ENCODE assay signal across 19 cellular contexts in genomic region chr7:34875481-34875880, GRCh38.
"Had no signal": no experiment of that assay in that cellular context is flagged by ENCODE, and none has a peak within 500 bp of the region (broad histone marks: within the 10 kb centered on the region; RNA-seq: fewer than 3 reads in every experiment).

No MANE protein-coding gene starts in this region.

- ATAC-seq: activated CD4-positive, CD25-positive, alpha-beta regulatory T cell treated with anti-CD3 and anti-CD28 coated beads, Interleukin-2, amount 50 U/mL, for 24 hours; effector memory CD8-positive, alpha-beta T cell; esophagus mucosa; left lobe of liver; natural killer cell treated with Interleukin-12 subunit alpha and Interleukin-12 subunit beta and Interleukin-15 and Interleukin-18, amount 100 ng/mL, for 72 hours; sciatic nerve; SK-N-SH treated with all-trans-retinoic acid at 6 μM for 48 hours; stimulated activated memory B cell treated with anti-CD40 and anti-IgM and Interleukin-4, amounts not matched to agents 10 μg/mL and 1 μg/mL and 100 μg/mL, for 72 hours had no signal

- H3K4me1 ChIP-seq: ascending aorta, stomach had no signal

- H3K4me3 ChIP-seq: ascending aorta, stomach, thoracic aorta had no signal

- DNase-seq: activated CD4-positive, alpha-beta memory T cell treated with anti-CD3 and anti-CD28 coated beads, Interleukin-2, amount 10 ng/mL, durations not matched to agents 7 days and 5 days; activated CD4-positive, alpha-beta T cell treated with anti-CD3 and anti-CD28 coated beads, Interleukin-2, amount 10 ng/mL, durations not matched to agents 24 days and 14 days; activated effector memory CD4-positive, alpha-beta T cell treated with anti-CD3 and anti-CD28 coated beads, Interleukin-2, amount 50 U/mL, for 16 hours; activated naive CD4-positive, alpha-beta T cell treated with anti-CD3 and anti-CD28 coated beads, Interleukin-2, amount 50 U/mL, for 16 hours; brain microvascular endothelial cell; central memory CD4-positive, alpha-beta T cell; effector memory CD8-positive, alpha-beta T cell; small intestine; stimulated activated CD4-positive, alpha-beta T cell treated with anti-CD3 and anti-CD28 coated beads, Interleukin-2, amount 100 ng/mL, for 24 hours; stomach had no signal

- H3K27me3 ChIP-seq: ascending aorta, brain microvascular endothelial cell, stomach had no signal

- H3K36me3 ChIP-seq: ascending aorta, brain microvascular endothelial cell, stomach, thoracic aorta had no signal

- H3K27ac ChIP-seq: ascending aorta, brain microvascular endothelial cell, stomach, thoracic aorta had no signal
